Comparison of ENCODE assay signal across 2 cellular contexts in the genomic region with DNA sequence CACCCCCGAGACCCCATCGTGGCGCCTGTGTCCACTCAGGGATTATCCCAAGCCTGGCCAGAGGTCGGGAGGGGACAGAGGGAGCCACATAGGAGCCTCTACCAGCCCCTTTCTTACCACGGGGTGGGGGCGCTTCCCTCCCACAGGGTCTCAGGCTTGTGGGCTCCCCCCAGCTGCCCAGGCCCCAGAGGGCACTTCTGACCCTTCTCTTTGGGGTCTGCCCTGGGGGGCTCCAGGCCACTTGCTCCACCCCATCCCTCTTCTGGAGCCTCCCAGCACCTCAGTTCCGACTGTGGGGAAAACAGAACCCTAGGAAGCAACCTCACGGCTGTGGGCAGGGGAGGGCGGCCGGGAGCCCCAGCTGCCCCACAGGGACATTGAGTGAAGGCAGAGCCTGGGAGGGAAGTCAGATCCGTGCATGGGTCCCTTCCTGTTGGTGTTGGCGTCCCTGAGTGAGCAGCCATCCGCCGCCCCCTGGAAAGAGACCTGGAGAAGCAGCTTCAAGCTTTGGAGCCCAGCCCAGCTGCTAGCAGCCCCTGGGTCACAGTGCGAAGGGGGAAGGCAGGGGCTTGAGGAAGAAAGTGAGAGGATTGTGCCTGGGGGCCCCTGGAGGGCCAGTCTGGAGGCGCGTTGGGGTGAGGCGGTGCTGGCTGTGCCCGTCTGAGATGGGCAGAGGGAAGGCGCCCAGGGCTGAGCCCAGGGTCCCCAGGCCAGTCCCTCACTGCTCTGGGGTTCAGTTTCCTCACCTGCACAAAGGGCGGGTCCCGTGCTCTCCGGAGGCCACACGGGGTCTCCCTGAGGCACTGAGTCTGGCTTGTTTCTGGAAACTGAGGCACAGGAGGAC.
TF ChIP-seq lines count a peak whose summit lies in the region.

No MANE protein-coding gene starts in this region.

TF ChIP-seq in IMR-90, 13 proteins besides CTCF, POLR2A, EP300 and RAD21:
- TF ChIP-seq SMC3 (IDR thresholded peaks at IDR 0.05; ENCODE audit: low read depth, low read length) (no peak), MXI1 (IDR thresholded peaks at IDR 0.05; ENCODE audit: borderline replicate concordance, low read depth, low read length) (no peak), BHLHE40 (IDR thresholded peaks at IDR 0.05; ENCODE audit: low read depth, low read length) (no peak), CEBPB (IDR thresholded peaks at IDR 0.05; ENCODE audit: low read depth, low read length) (no peak), RCOR1 (IDR thresholded peaks at IDR 0.05; ENCODE audit: insufficient replicate concordance, low read length) (no peak), NFE2L2 (IDR thresholded peaks at IDR 0.05; ENCODE audit: low read depth, low read length) (no peak), MAZ (IDR thresholded peaks at IDR 0.05; ENCODE audit: borderline replicate concordance, low read depth, low read length) (no peak), RFX5 (IDR thresholded peaks at IDR 0.05; ENCODE audit: low read depth, low read length) (no peak), CHD1 (IDR thresholded peaks at IDR 0.05; ENCODE audit: low read depth, low read length) (no peak), FOS (IDR thresholded peaks at IDR 0.05; ENCODE audit: low read depth, low read length) (no peak), MAFK (IDR thresholded peaks at IDR 0.05; ENCODE audit: low read depth, low read length) (no peak)
- TF ChIP-seq, protein P1, sequence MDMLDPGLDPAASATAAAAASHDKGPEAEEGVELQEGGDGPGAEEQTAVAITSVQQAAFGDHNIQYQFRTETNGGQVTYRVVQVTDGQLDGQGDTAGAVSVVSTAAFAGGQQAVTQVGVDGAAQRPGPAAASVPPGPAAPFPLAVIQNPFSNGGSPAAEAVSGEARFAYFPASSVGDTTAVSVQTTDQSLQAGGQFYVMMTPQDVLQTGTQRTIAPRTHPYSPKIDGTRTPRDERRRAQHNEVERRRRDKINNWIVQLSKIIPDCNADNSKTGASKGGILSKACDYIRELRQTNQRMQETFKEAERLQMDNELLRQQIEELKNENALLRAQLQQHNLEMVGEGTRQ (IDR thresholded peaks at IDR 0.05; ENCODE audit: low read depth, low read length): no peak
- TF ChIP-seq, protein P2, sequence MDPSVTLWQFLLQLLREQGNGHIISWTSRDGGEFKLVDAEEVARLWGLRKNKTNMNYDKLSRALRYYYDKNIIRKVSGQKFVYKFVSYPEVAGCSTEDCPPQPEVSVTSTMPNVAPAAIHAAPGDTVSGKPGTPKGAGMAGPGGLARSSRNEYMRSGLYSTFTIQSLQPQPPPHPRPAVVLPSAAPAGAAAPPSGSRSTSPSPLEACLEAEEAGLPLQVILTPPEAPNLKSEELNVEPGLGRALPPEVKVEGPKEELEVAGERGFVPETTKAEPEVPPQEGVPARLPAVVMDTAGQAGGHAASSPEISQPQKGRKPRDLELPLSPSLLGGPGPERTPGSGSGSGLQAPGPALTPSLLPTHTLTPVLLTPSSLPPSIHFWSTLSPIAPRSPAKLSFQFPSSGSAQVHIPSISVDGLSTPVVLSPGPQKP (IDR thresholded peaks at IDR 0.05; ENCODE audit: borderline replicate concordance, low read depth, low read length): no peak

TF ChIP-seq in K562, 482 proteins besides CTCF, POLR2A, EP300 and RAD21 (continues in another document):
- no peak for TF ChIP-seq ZNF121 (CRISPR knock-in tag; conservative IDR thresholded peaks at IDR 0.05)
- no peak for TF ChIP-seq ZNF232 (CRISPR knock-in tag; IDR thresholded peaks at IDR 0.05)
- TF ChIP-seq, protein P3, sequence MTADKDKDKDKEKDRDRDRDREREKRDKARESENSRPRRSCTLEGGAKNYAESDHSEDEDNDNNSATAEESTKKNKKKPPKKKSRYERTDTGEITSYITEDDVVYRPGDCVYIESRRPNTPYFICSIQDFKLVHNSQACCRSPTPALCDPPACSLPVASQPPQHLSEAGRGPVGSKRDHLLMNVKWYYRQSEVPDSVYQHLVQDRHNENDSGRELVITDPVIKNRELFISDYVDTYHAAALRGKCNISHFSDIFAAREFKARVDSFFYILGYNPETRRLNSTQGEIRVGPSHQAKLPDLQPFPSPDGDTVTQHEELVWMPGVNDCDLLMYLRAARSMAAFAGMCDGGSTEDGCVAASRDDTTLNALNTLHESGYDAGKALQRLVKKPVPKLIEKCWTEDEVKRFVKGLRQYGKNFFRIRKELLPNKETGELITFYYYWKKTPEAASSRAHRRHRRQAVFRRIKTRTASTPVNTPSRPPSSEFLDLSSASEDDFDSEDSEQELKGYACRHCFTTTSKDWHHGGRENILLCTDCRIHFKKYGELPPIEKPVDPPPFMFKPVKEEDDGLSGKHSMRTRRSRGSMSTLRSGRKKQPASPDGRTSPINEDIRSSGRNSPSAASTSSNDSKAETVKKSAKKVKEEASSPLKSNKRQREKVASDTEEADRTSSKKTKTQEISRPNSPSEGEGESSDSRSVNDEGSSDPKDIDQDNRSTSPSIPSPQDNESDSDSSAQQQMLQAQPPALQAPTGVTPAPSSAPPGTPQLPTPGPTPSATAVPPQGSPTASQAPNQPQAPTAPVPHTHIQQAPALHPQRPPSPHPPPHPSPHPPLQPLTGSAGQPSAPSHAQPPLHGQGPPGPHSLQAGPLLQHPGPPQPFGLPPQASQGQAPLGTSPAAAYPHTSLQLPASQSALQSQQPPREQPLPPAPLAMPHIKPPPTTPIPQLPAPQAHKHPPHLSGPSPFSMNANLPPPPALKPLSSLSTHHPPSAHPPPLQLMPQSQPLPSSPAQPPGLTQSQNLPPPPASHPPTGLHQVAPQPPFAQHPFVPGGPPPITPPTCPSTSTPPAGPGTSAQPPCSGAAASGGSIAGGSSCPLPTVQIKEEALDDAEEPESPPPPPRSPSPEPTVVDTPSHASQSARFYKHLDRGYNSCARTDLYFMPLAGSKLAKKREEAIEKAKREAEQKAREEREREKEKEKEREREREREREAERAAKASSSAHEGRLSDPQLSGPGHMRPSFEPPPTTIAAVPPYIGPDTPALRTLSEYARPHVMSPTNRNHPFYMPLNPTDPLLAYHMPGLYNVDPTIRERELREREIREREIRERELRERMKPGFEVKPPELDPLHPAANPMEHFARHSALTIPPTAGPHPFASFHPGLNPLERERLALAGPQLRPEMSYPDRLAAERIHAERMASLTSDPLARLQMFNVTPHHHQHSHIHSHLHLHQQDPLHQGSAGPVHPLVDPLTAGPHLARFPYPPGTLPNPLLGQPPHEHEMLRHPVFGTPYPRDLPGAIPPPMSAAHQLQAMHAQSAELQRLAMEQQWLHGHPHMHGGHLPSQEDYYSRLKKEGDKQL (CRISPR knock-in tag; IDR thresholded peaks at IDR 0.05; ENCODE audit: borderline replicate concordance): no peak
- TF ChIP-seq, protein P4, sequence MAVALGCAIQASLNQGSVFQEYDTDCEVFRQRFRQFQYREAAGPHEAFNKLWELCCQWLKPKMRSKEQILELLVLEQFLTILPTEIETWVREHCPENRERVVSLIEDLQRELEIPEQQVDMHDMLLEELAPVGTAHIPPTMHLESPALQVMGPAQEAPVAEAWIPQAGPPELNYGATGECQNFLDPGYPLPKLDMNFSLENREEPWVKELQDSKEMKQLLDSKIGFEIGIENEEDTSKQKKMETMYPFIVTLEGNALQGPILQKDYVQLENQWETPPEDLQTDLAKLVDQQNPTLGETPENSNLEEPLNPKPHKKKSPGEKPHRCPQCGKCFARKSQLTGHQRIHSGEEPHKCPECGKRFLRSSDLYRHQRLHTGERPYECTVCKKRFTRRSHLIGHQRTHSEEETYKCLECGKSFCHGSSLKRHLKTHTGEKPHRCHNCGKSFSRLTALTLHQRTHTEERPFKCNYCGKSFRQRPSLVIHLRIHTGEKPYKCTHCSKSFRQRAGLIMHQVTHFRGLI (CRISPR knock-in tag; IDR thresholded peaks at IDR 0.05): no peak
- TF ChIP-seq ZBTB7A (IDR thresholded peaks at IDR 0.05; ENCODE audit: borderline replicate concordance, control insufficient read depth, low read depth, low read length): peak; percentile 16; the same call in 1 of the 2 replicates
- no peak for TF ChIP-seq CSDE1 (IDR thresholded peaks at IDR 0.05)
- no peak for TF ChIP-seq FOXP1 (CRISPR knock-in tag; IDR thresholded peaks at IDR 0.05)
- TF ChIP-seq, protein P5, sequence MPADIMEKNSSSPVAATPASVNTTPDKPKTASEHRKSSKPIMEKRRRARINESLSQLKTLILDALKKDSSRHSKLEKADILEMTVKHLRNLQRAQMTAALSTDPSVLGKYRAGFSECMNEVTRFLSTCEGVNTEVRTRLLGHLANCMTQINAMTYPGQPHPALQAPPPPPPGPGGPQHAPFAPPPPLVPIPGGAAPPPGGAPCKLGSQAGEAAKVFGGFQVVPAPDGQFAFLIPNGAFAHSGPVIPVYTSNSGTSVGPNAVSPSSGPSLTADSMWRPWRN (IDR thresholded peaks at IDR 0.05; ENCODE audit: low read depth): no peak
- TF ChIP-seq, protein P6, sequence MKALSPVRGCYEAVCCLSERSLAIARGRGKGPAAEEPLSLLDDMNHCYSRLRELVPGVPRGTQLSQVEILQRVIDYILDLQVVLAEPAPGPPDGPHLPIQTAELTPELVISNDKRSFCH (CRISPR knock-in tag; IDR thresholded peaks at IDR 0.05): no peak
- TF ChIP-seq, protein P6 (tag; IDR thresholded peaks at IDR 0.05): no peak
- no peak for TF ChIP-seq KDM5B (IDR thresholded peaks at IDR 0.05; ENCODE audit: insufficient replicate concordance, low read depth, low read length)
- TF ChIP-seq, protein P7, sequence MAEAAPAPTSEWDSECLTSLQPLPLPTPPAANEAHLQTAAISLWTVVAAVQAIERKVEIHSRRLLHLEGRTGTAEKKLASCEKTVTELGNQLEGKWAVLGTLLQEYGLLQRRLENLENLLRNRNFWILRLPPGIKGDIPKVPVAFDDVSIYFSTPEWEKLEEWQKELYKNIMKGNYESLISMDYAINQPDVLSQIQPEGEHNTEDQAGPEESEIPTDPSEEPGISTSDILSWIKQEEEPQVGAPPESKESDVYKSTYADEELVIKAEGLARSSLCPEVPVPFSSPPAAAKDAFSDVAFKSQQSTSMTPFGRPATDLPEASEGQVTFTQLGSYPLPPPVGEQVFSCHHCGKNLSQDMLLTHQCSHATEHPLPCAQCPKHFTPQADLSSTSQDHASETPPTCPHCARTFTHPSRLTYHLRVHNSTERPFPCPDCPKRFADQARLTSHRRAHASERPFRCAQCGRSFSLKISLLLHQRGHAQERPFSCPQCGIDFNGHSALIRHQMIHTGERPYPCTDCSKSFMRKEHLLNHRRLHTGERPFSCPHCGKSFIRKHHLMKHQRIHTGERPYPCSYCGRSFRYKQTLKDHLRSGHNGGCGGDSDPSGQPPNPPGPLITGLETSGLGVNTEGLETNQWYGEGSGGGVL (CRISPR knock-in tag; IDR thresholded peaks at IDR 0.05): no peak
- TF ChIP-seq WHSC1 (IDR thresholded peaks at IDR 0.05; ENCODE audit: low read length): no peak
- TF ChIP-seq ATF1 (CRISPR knock-in tag; IDR thresholded peaks at IDR 0.05): no peak
- TF ChIP-seq ATF1 (tag; IDR thresholded peaks at IDR 0.05): no peak
- TF ChIP-seq RBFOX2 (IDR thresholded peaks at IDR 0.05; ENCODE audit: low read depth, low read length): peak; percentile 25; the same call in 1 of the 2 replicates
- no peak for TF ChIP-seq BRD4 (IDR thresholded peaks at IDR 0.05)
- TF ChIP-seq ZNF41 (CRISPR knock-in tag; conservative IDR thresholded peaks at IDR 0.05): no peak
- TF ChIP-seq FIP1L1 (IDR thresholded peaks at IDR 0.05; ENCODE audit: low read depth, low read length, poor library complexity, severe bottlenecking): peak; percentile 2
- TF ChIP-seq MEF2D (tag; conservative IDR thresholded peaks at IDR 0.05; ENCODE audit: low read depth): no peak
- TF ChIP-seq, protein P8, sequence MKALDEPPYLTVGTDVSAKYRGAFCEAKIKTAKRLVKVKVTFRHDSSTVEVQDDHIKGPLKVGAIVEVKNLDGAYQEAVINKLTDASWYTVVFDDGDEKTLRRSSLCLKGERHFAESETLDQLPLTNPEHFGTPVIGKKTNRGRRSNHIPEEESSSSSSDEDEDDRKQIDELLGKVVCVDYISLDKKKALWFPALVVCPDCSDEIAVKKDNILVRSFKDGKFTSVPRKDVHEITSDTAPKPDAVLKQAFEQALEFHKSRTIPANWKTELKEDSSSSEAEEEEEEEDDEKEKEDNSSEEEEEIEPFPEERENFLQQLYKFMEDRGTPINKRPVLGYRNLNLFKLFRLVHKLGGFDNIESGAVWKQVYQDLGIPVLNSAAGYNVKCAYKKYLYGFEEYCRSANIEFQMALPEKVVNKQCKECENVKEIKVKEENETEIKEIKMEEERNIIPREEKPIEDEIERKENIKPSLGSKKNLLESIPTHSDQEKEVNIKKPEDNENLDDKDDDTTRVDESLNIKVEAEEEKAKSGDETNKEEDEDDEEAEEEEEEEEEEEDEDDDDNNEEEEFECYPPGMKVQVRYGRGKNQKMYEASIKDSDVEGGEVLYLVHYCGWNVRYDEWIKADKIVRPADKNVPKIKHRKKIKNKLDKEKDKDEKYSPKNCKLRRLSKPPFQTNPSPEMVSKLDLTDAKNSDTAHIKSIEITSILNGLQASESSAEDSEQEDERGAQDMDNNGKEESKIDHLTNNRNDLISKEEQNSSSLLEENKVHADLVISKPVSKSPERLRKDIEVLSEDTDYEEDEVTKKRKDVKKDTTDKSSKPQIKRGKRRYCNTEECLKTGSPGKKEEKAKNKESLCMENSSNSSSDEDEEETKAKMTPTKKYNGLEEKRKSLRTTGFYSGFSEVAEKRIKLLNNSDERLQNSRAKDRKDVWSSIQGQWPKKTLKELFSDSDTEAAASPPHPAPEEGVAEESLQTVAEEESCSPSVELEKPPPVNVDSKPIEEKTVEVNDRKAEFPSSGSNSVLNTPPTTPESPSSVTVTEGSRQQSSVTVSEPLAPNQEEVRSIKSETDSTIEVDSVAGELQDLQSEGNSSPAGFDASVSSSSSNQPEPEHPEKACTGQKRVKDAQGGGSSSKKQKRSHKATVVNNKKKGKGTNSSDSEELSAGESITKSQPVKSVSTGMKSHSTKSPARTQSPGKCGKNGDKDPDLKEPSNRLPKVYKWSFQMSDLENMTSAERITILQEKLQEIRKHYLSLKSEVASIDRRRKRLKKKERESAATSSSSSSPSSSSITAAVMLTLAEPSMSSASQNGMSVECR (CRISPR knock-in tag; IDR thresholded peaks at IDR 0.05): no peak
- TF ChIP-seq, protein P9, sequence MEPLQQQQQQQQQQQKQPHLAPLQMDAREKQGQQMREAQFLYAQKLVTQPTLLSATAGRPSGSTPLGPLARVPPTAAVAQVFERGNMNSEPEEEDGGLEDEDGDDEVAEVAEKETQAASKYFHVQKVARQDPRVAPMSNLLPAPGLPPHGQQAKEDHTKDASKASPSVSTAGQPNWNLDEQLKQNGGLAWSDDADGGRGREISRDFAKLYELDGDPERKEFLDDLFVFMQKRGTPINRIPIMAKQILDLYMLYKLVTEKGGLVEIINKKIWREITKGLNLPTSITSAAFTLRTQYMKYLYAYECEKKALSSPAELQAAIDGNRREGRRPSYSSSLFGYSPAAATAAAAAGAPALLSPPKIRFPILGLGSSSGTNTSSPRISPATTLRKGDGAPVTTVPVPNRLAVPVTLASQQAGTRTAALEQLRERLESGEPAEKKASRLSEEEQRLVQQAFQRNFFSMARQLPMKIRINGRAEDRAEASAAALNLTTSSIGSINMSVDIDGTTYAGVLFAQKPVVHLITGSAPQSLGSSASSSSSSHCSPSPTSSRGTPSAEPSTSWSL (CRISPR knock-in tag; IDR thresholded peaks at IDR 0.05; ENCODE audit: borderline replicate concordance): no peak
- TF ChIP-seq MYC (IDR thresholded peaks at IDR 0.05; ENCODE audit: low read depth, low read length): no peak
- TF ChIP-seq MYC (CRISPR knock-in tag; IDR thresholded peaks at IDR 0.05; ENCODE audit: borderline replicate concordance, low read depth): 0 out of 2 replicates have a peak, but pooled peaks have one; percentile 17
- TF ChIP-seq, protein P10, sequence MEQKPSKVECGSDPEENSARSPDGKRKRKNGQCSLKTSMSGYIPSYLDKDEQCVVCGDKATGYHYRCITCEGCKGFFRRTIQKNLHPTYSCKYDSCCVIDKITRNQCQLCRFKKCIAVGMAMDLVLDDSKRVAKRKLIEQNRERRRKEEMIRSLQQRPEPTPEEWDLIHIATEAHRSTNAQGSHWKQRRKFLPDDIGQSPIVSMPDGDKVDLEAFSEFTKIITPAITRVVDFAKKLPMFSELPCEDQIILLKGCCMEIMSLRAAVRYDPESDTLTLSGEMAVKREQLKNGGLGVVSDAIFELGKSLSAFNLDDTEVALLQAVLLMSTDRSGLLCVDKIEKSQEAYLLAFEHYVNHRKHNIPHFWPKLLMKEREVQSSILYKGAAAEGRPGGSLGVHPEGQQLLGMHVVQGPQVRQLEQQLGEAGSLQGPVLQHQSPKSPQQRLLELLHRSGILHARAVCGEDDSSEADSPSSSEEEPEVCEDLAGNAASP (IDR thresholded peaks at IDR 0.05): no peak
